ENCODE assay signal across 16 cellular contexts in genomic region chr7:26011039-26011696, GRCh38.
A peak's percentile ranks its signal among the peaks of the same experiment; 100 is the strongest.
DNase-seq lines count a peak whose midpoint lies in the region; ATAC-seq, FAIRE-seq and TF ChIP-seq lines count a peak whose summit lies in the region.
"Had no signal": no experiment of that assay in that cellular context is flagged by ENCODE, and none has a peak within 500 bp of the region (broad histone marks: within the 10 kb centered on the region; RNA-seq: fewer than 3 reads in every experiment).

No MANE protein-coding gene starts in this region.

- H3K27ac ChIP-seq in BLaER1 (no peak overlapping the region), GM23338 (ENCODE audit: low read depth) (peak overlapping the region; percentile 95), osteoblast (ENCODE audit: low read depth, low read length) (no peak overlapping the region)
- H3K27ac ChIP-seq: colonic mucosa had no signal

- peaks cover 14% of the 10 kb centered on the region for H3F3A ChIP-seq in GM23338 (replicated peaks; ENCODE audit: low read depth)

- H3K27me3 ChIP-seq in BLaER1: no peaks in the 10 kb centered on the region
- peaks cover 16% of the 10 kb centered on the region for H3K27me3 ChIP-seq in GM23338 (ENCODE audit: insufficient read depth)
- H3K27me3 ChIP-seq in osteoblast (ENCODE audit: insufficient read depth, low read length): no peaks in the 10 kb centered on the region
- H3K27me3 ChIP-seq: colonic mucosa had no signal

- H2AFZ ChIP-seq in GM23338 (no peak overlapping the region), osteoblast (ENCODE audit: low read length) (no peak overlapping the region)

- peaks cover 79% of the 10 kb centered on the region for H3K9me3 Mint-ChIP-seq in GM23338
- H3K9me3 Mint-ChIP-seq: T-helper 2 cell treated with Interferon-gamma antibody and Interleukin-4, amounts not matched to agents 5 μg/mL and 100 μg/mL, for 36 hours had no signal

- H3K4me3 ChIP-seq in BLaER1 (peak overlapping the region; percentile 16; the same call in 1 of the 2 replicates), GM23338 (no peak overlapping the region), osteoblast (ENCODE audit: insufficient read depth, low read length) (no peak overlapping the region)
- H3K4me3 ChIP-seq: colonic mucosa had no signal

- peak; percentile 35 for DNase-seq in GM19239 (ENCODE audit: insufficient read length, low spot score)
- no peak for DNase-seq in GM23338 (ENCODE audit: low spot score)
- DNase-seq in SW 1271 (lab: John Stamatoyannopoulos, UW): no peak
- DNase-seq in NAMALWA (ENCODE audit: low spot score): no peak
- DNase-seq in osteoblast (ENCODE audit: insufficient read length, low spot score, missing footprints): no peak
- no peak for DNase-seq in C1 segment of cervical spinal cord (lab: John Stamatoyannopoulos, UW)
- DNase-seq: colonic mucosa, DMS79, midbrain, NCI-H1417 treated with DMSO at 0.1 percent for 48 hours, PC-3 had no signal

- TF ChIP-seq CTCF in GM23338 (conservative IDR thresholded peaks at IDR 0.05; ENCODE audit: low read depth in 2 of 2) (no peak), osteoblast (IDR thresholded peaks at IDR 0.05; ENCODE audit: extremely low read depth, low read depth, low read length) (no peak)

- no peak overlapping the region for H3K9ac ChIP-seq in BLaER1

- H3K9me2 ChIP-seq in GM23338 (ENCODE audit: insufficient read depth): peaks cover 4% of the 10 kb centered on the region; the same call in 1 of the 2 replicates

- H3K27ac Mint-ChIP-seq in GM23338: peak overlapping the region; percentile 65
- H3K27ac Mint-ChIP-seq: activated naive CD8-positive, alpha-beta T cell; T-helper 2 cell treated with Interferon-gamma antibody and Interleukin-4, amounts not matched to agents 5 μg/mL and 100 μg/mL, for 36 hours had no signal

- no peaks in the 10 kb centered on the region for H3K36me3 ChIP-seq in BLaER1
- peaks cover 13% of the 10 kb centered on the region; the same call in 1 of the 2 replicates for H3K36me3 ChIP-seq in GM23338 (ENCODE audit: insufficient read depth)
- no peaks in the 10 kb centered on the region for H3K36me3 ChIP-seq in osteoblast (ENCODE audit: insufficient read depth, low read length)
- H3K36me3 ChIP-seq: colonic mucosa had no signal

- no peaks in the 10 kb centered on the region for H3K79me2 ChIP-seq in GM23338 (replicated peaks; ENCODE audit: insufficient read depth)
- no peaks in the 10 kb centered on the region for H3K79me2 ChIP-seq in osteoblast (ENCODE audit: insufficient read depth, low read length)

- H3K4me1 ChIP-seq in BLaER1: peaks cover 46% of the 10 kb centered on the region
- no peaks in the 10 kb centered on the region; the same call in 1 of the 2 replicates for H3K4me1 ChIP-seq in GM23338 (ENCODE audit: insufficient read depth)
- H3K4me1 ChIP-seq in osteoblast (ENCODE audit: insufficient read depth, low read length): no peaks in the 10 kb centered on the region
- H3K4me1 ChIP-seq: colonic mucosa had no signal

- H3K36me3 Mint-ChIP-seq in GM23338 (ENCODE audit: low read depth): peaks cover 46% of the 10 kb centered on the region

- H3K4me2 ChIP-seq in BLaER1 (peak overlapping the region; percentile 89), GM23338 (no peak overlapping the region), osteoblast (ENCODE audit: insufficient read depth, low read length) (no peak overlapping the region)

- H4K20me1 ChIP-seq in BLaER1 (no peaks in the 10 kb centered on the region), GM23338 (replicated peaks; ENCODE audit: insufficient read depth) (no peaks in the 10 kb centered on the region), osteoblast (ENCODE audit: insufficient read depth, low read length) (no peaks in the 10 kb centered on the region)

- H3K9me3 ChIP-seq in BLaER1 (peaks cover 9% of the 10 kb centered on the region), osteoblast (ENCODE audit: low read depth, low read length) (no peaks in the 10 kb centered on the region)
- H3K9me3 ChIP-seq: colonic mucosa had no signal

- FAIRE-seq in GM19239 (lab: Jason Lieb, UNC): peak; percentile 98
- FAIRE-seq: A204.1 had no signal

- H3K4me1 Mint-ChIP-seq in GM23338: peaks cover 2% of the 10 kb centered on the region; the same call in 1 of the 3 replicates

- no peak overlapping the region for H3K4me3 Mint-ChIP-seq in GM23338
- H3K4me3 Mint-ChIP-seq: activated naive CD8-positive, alpha-beta T cell; T-helper 2 cell treated with Interferon-gamma antibody and Interleukin-4, amounts not matched to agents 5 μg/mL and 100 μg/mL, for 36 hours had no signal

- H3K27me3 Mint-ChIP-seq in GM23338 (ENCODE audit: insufficient read depth, low read depth, poor library complexity): peaks cover 14% of the 10 kb centered on the region

- ATAC-seq in GM23338 (no peak), HG03378 (IDR thresholded peaks at IDR 0.05; ENCODE audit: unreplicated experiment) (peak; percentile 74)
- ATAC-seq: PC-3 had no signal

TF ChIP-seq in GM23338, 12 proteins besides CTCF, POLR2A, EP300 and RAD21:
- TF ChIP-seq NANOG (IDR thresholded peaks at IDR 0.05; ENCODE audit: borderline replicate concordance) (no peak), REST (IDR thresholded peaks at IDR 0.05; ENCODE audit: unreplicated experiment) (no peak), EZH2 (IDR thresholded peaks at IDR 0.05; ENCODE audit: low read depth, unreplicated experiment) (no peak), CREB1 (CRISPR knock-in tag; IDR thresholded peaks at IDR 0.05; ENCODE audit: low read depth) (no peak)
